In the genomic region with DNA sequence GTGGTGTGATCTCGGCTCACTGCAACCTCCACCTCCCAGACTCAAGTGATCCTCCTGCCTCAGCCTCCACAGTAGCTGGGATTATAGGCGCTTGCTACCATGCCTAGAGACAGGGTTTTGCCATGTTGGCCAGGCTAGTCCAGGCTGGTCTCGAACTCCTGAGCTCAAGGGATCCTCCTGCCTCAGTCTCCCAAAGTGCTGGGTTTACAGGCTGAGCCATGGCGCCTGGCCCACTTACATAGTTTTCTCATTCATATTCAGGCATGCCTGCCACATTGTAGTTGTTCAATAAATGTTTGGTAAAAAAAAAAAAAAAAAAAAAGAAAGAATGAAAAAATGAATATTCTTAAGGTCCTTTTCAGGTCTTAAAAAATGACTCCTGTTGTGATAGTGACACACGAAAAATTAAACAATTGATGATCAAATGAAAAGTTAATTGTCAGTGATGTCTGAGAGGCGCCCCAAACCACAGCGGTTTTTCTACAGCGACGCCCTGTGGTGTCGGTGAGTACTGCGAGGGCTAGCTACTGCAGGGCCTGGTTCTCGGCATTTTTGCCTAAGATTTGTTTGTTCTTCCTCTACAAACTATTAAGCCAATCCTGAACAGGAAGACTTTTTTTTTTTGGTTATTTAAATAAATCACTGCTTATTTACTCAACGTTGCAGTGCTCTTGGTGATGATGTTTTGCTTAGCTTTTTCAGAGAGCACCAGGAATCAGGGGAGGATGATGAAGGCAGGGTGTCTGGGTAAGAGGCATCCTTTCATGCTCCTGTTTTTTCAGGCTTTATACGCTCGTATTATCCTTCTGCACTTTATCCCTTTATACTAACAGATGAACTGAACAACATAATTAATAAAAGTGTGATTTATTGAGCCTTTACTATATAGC, we compare ENCODE assay signal across 8 cellular contexts.
DNase-seq lines count a peak whose midpoint lies in the region; ATAC-seq and TF ChIP-seq lines count a peak whose summit lies in the region.

No MANE protein-coding gene starts in this region.

- no peak overlapping the region for H3K4me3 Mint-ChIP-seq in progenitor cell of endocrine pancreas (ENCODE audit: low read depth)

- peaks cover 62% of the 10 kb centered on the region for H3K4me1 ChIP-seq in HUES48 (ENCODE audit: control insufficient read depth, insufficient read depth, low read length)
- peaks cover 0 to 4% (median 0%) of the 10 kb centered on the region in 3 donors for H3K4me1 ChIP-seq in gastroesophageal sphincter
- no peaks in the 10 kb centered on the region for H3K4me1 ChIP-seq in effector memory CD4-positive, alpha-beta T cell (ENCODE audit: control insufficient read depth, insufficient read depth, low read length, poor library complexity, severe bottlenecking)

- DNase-seq in EH (ENCODE audit: low read depth) (peak; percentile 47), progenitor cell of endocrine pancreas (ENCODE audit: low spot score, unreplicated experiment) (peak; percentile 50), T1000 (lab: John Stamatoyannopoulos, UW) (no peak)
- peak; percentile 56 to 59 for DNase-seq in activated CD4-positive, alpha-beta T cell treated with anti-CD3 and anti-CD28 coated beads, Interleukin-2, amount 50 U/mL, for 48 hours
- DNase-seq in effector memory CD4-positive, alpha-beta T cell = no peak

- H3K4me1 Mint-ChIP-seq in progenitor cell of endocrine pancreas (ENCODE audit: low read depth) = peaks cover 10% of the 10 kb centered on the region

- H3K9me3 Mint-ChIP-seq in progenitor cell of endocrine pancreas (ENCODE audit: low read depth) = peaks cover 10% of the 10 kb centered on the region

- no peaks in the 10 kb centered on the region for H3K36me3 Mint-ChIP-seq in progenitor cell of endocrine pancreas (ENCODE audit: insufficient read depth)

- H3K36me3 ChIP-seq in HUES48 (ENCODE audit: control insufficient read depth, insufficient read depth, low read length) (peaks cover 15% of the 10 kb centered on the region; the same call in 1 of the 2 replicates), gastroesophageal sphincter (no peaks in the 10 kb centered on the region)
- H3K36me3 ChIP-seq in effector memory CD4-positive, alpha-beta T cell (ENCODE audit: control insufficient read depth, insufficient read depth, low read length) = no peaks in the 10 kb centered on the region

- H3K27me3 Mint-ChIP-seq in progenitor cell of endocrine pancreas = no peaks in the 10 kb centered on the region

- peak; percentile 90 for ATAC-seq in GM19351 (IDR thresholded peaks at IDR 0.05; ENCODE audit: unreplicated experiment)
- peak; percentile 53 for ATAC-seq in gastroesophageal sphincter

- no peak for TF ChIP-seq POLR2A in gastroesophageal sphincter (IDR thresholded peaks at IDR 0.05)

- peak overlapping the region; percentile 27 for H3K27ac Mint-ChIP-seq in progenitor cell of endocrine pancreas

- no peaks in the 10 kb centered on the region for H3K27me3 ChIP-seq in HUES48 (ENCODE audit: control insufficient read depth, insufficient read depth, low read length)
- H3K27me3 ChIP-seq in gastroesophageal sphincter = no peaks in the 10 kb centered on the region
- H3K27me3 ChIP-seq in effector memory CD4-positive, alpha-beta T cell (replicated peaks; ENCODE audit: control insufficient read depth, insufficient read depth, low read length, poor library complexity, severe bottlenecking) = no peaks in the 10 kb centered on the region

- H3K9me3 ChIP-seq in HUES48 (ENCODE audit: control insufficient read depth, insufficient read depth, low read length) = no peaks in the 10 kb centered on the region
- peaks cover 0 to 6% (median 0%) of the 10 kb centered on the region in 3 donors for H3K9me3 ChIP-seq in gastroesophageal sphincter
- no peaks in the 10 kb centered on the region for H3K9me3 ChIP-seq in effector memory CD4-positive, alpha-beta T cell (ENCODE audit: control insufficient read depth, low read length)

- peak overlapping the region; percentile 87 for H3K27ac ChIP-seq in HUES48 (ENCODE audit: low read depth, low read length)
- H3K27ac ChIP-seq in gastroesophageal sphincter = no peak overlapping the region
- H3K27ac ChIP-seq in effector memory CD4-positive, alpha-beta T cell (ENCODE audit: insufficient read depth, low read length, poor library complexity, severe bottlenecking) = no peak overlapping the region

- 22 to 32% methylated on average over 11 to 13 of the region's 15 CpGs for WGBS in gastroesophageal sphincter (ENCODE audit: low coverage in 1 of 2), 2 donors

- H3K9ac ChIP-seq in HUES48 (ENCODE audit: low read depth, low read length) = no peak overlapping the region

- no peak for TF ChIP-seq EP300 in gastroesophageal sphincter (IDR thresholded peaks at IDR 0.05)

- H3K4me3 ChIP-seq in HUES48 (ENCODE audit: low read depth, low read length) (no peak overlapping the region), gastroesophageal sphincter (no peak overlapping the region)
- H3K4me3 ChIP-seq in effector memory CD4-positive, alpha-beta T cell (ENCODE audit: insufficient read depth, low read depth, low read length, poor library complexity, severe bottlenecking) = no peak overlapping the region

- TF ChIP-seq CTCF in gastroesophageal sphincter (IDR thresholded peaks at IDR 0.05) = peak; percentile 71 to 93 (median 89)
- TF ChIP-seq CTCF in progenitor cell of endocrine pancreas (IDR thresholded peaks at IDR 0.05; ENCODE audit: unreplicated experiment) = peak; percentile 84

Comparison
In these comparisons a context has a peak if more than half of its experiments do, and no peak if none do; other contexts are left out.
1. DNase-seq: peak in EH (single experiment), activated CD4-positive, alpha-beta T cell treated with anti-CD3 and anti-CD28 coated beads, Interleukin-2, amount 50 U/mL, for 48 hours (2 of 2) and progenitor cell of endocrine pancreas (single experiment); none in T1000 (single experiment) and effector memory CD4-positive, alpha-beta T cell (0 of 3).